Comparison of ENCODE assay signal across 8 cellular contexts in the genomic region with DNA sequence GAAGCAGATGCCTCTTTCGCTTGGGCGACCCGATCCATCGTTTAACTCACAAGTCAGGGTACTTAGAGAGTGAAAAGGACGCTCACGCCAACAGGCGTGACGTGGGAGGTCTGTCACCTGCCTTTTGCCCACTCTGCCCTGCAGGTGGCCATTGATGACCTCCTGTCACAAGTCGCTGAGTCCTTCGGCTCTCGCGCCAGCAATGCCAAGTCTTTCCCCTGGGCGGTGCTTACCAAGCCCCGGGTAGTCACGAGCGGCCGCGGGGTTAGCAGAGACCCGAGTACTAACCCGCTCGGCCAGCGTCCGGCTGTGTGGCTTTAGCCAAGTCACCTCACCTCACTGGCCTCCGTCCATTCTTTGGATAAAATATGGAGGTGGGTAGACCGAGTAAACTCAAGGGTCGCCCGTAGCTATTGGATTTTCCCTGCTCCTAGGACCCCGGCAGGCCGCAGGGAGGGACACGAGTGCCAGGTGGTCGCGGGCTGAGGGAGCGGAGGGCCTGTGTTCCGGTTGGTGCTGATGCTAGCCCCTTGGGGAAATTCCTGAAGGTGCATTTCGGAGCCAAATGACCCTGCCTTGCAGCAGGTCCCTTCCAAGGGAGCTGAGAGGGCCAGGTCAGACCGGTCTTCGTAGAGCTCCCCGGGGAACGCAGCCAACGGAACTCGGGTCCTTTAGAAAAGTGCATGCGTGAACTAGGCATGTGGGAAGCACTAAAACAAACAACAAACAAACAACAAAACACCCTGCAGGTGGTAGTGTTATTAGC. TPM values are rescaled to one million over a fixed set of nuclear protein-coding genes. Genes with fewer than 3 reads are reported as not detected.
DNase-seq lines count a peak whose midpoint lies in the region; ATAC-seq and TF ChIP-seq lines count a peak whose summit lies in the region.

No MANE protein-coding gene starts in this region.

- TF ChIP-seq CTCF in testis (IDR thresholded peaks at IDR 0.05): no peak

- H3K4me1 ChIP-seq in HUES6 (ENCODE audit: control insufficient read depth, insufficient read depth, low read length) (peaks cover 10% of the 10 kb centered on the region; the same call in 1 of the 2 replicates), endocrine pancreas (ENCODE audit: control insufficient read depth, insufficient read depth, low read length) (no peaks in the 10 kb centered on the region), mesodermal cell (ENCODE audit: control insufficient read depth, insufficient read depth, low read length, poor library complexity, severe bottlenecking) (peaks cover 2% of the 10 kb centered on the region), testis (peaks cover 13% of the 10 kb centered on the region)

- H3K9me3 Mint-ChIP-seq in T-helper 1 cell treated with Interleukin-12 subunit alpha and Interleukin-12 subunit beta and Interleukin-4 antibody, amounts not matched to agents 30 μg/mL and 1 μg/mL, for 36 hours: no peaks in the 10 kb centered on the region

- peaks cover 12% of the 10 kb centered on the region for H3K4me1 Mint-ChIP-seq in T-helper 1 cell treated with Interleukin-12 subunit alpha and Interleukin-12 subunit beta and Interleukin-4 antibody, amounts not matched to agents 30 μg/mL and 1 μg/mL, for 36 hours (ENCODE audit: low read depth)

- H3K9ac ChIP-seq in HUES6 (ENCODE audit: low read length) (peak overlapping the region; percentile 46), endocrine pancreas (ENCODE audit: control insufficient read depth, insufficient read depth, low read length) (peak overlapping the region; percentile 83)

- peak; percentile 44 for ATAC-seq in GM21528 (IDR thresholded peaks at IDR 0.05; ENCODE audit: low FRiP score, unreplicated experiment)

- DNase-seq in GM03348 (ENCODE audit: low spot score): peak; percentile 20
- peak; percentile 52 for DNase-seq in testis
- DNase-seq in HCEC 1CT: no peak

- peaks cover 58% of the 10 kb centered on the region for H3K27me3 Mint-ChIP-seq in T-helper 1 cell treated with Interleukin-12 subunit alpha and Interleukin-12 subunit beta and Interleukin-4 antibody, amounts not matched to agents 30 μg/mL and 1 μg/mL, for 36 hours (ENCODE audit: low read depth)

- H3K4me3 Mint-ChIP-seq in T-helper 1 cell treated with Interleukin-12 subunit alpha and Interleukin-12 subunit beta and Interleukin-4 antibody, amounts not matched to agents 30 μg/mL and 1 μg/mL, for 36 hours: peak overlapping the region; percentile 52

- intact Hi-C loops in testis (cut with DNase I; ENCODE audit: low total_unique reads): no loop called here

- H3K36me3 Mint-ChIP-seq in T-helper 1 cell treated with Interleukin-12 subunit alpha and Interleukin-12 subunit beta and Interleukin-4 antibody, amounts not matched to agents 30 μg/mL and 1 μg/mL, for 36 hours (ENCODE audit: low read depth): no peaks in the 10 kb centered on the region

- TF ChIP-seq POLR2A in testis (IDR thresholded peaks at IDR 0.05): no peak

- H3K27me3 ChIP-seq in HUES6 (ENCODE audit: control insufficient read depth, insufficient read depth, low read length) (peaks cover 38% of the 10 kb centered on the region), endocrine pancreas (ENCODE audit: control insufficient read depth, insufficient read depth, low read length) (no peaks in the 10 kb centered on the region), testis (no peaks in the 10 kb centered on the region)

- no peak overlapping the region for H3K27ac ChIP-seq in HUES6 (ENCODE audit: low read depth, low read length)
- no peak overlapping the region for H3K27ac ChIP-seq in mesodermal cell (ENCODE audit: low read depth, low read length, severe bottlenecking)
- no peak overlapping the region for H3K27ac ChIP-seq in testis

- H3K4me3 ChIP-seq in HUES6 (ENCODE audit: low read depth, low read length) (peak overlapping the region; percentile 76), endocrine pancreas (ENCODE audit: control insufficient read depth, insufficient read depth, low read length) (peak overlapping the region; percentile 94), mesodermal cell (ENCODE audit: extremely low read depth, insufficient read depth, low read length, poor library complexity, severe bottlenecking) (peak overlapping the region; percentile 35), testis (peak overlapping the region; percentile 49 to 64)

- H3K27ac Mint-ChIP-seq in T-helper 1 cell treated with Interleukin-12 subunit alpha and Interleukin-12 subunit beta and Interleukin-4 antibody, amounts not matched to agents 30 μg/mL and 1 μg/mL, for 36 hours: no peak overlapping the region

- 38 to 45% methylated on average over 24 of the region's 42 CpGs for WGBS in mesodermal cell (ENCODE audit: insufficient coverage in 2 of 2), 2 experiments
- 1 to 2% methylated on average over 16 to 42 of the region's 42 CpGs for WGBS in testis, 2 donors

- H3K9me3 ChIP-seq in HUES6 (ENCODE audit: control insufficient read depth, insufficient read depth, low read depth, low read length) (no peaks in the 10 kb centered on the region), endocrine pancreas (ENCODE audit: control insufficient read depth, low read length) (no peaks in the 10 kb centered on the region), mesodermal cell (ENCODE audit: control insufficient read depth, low read length) (no peaks in the 10 kb centered on the region), testis (no peaks in the 10 kb centered on the region)

- H3K36me3 ChIP-seq in HUES6 (ENCODE audit: control insufficient read depth, insufficient read depth, low read length) (peaks cover under 1% of the 10 kb centered on the region; the same call in 1 of the 2 replicates), endocrine pancreas (ENCODE audit: control insufficient read depth, insufficient read depth, low read length) (no peaks in the 10 kb centered on the region), mesodermal cell (ENCODE audit: control insufficient read depth, insufficient read depth, low read length) (peaks cover 1% of the 10 kb centered on the region), testis (ENCODE audit: low read depth, missing control alignments) (no peaks in the 10 kb centered on the region)

RNA-seq across cellular contexts. Expression of gene PKIB, which starts 0.7 kb away (rescaled TPM):
- 41.0 TPM for polyA plus RNA-seq in mesodermal cell (2013, experiment 1 of 2)
- 40.4 TPM for polyA plus RNA-seq in mesodermal cell (2013, experiment 2 of 2)
- 1 to 10 TPM; 1.4 to 3.3 TPM for total RNA-seq in testis
- polyA plus RNA-seq in testis (ENCODE audit: insufficient read depth, low read depth, low replicate concordance): 5.0 TPM

Comparison
In these comparisons a context has a peak if more than half of its experiments do, and no peak if none do; other contexts are left out.
1. H3K4me3 ChIP-seq: peak in every context shown above with its lines; median percentile 94 in endocrine pancreas; 76 in HUES6; 56 in testis; 35 in mesodermal cell.